In the genomic region with DNA sequence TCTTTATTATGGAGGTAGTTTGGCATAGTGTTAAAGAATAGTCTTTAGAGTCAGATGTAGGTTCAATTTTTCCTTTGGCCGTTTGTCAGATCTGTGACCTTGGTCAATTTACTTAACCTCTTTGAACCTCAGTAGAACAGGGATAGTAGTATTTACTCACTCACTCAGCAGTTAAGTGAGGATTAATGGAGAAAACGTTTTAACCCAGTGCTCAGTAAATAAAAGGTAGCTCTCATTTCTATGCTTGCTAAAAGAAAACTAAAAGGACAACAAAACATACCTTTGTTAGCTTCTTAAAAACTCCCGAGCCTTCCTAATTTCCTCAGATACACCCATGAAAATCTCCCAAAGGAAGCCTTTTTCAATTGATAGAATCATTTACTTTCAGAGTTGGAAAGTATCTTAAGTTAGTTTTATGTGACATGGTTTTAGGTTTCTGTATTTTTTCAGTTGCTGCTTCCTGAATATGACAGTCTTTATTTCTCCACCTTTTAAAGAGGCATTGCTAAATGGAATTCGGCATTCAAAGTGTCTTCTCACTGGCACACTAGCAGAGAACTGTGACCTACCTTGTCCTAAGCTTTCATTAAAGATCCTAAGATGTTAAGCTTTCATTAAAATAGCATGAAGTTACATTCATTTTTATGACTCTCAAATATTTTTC, we compare ENCODE assay signal across 13 cellular contexts. TPM values are rescaled to one million over a fixed set of nuclear protein-coding genes. Genes with fewer than 3 reads are reported as not detected.
A peak's percentile ranks its signal among the peaks of the same experiment; 100 is the strongest.
DNase-seq lines count a peak whose midpoint lies in the region; ATAC-seq and TF ChIP-seq lines count a peak whose summit lies in the region.
"Had no signal": no experiment of that assay in that cellular context is flagged by ENCODE, and none has a peak within 500 bp of the region (broad histone marks: within the 10 kb centered on the region; RNA-seq: fewer than 3 reads in every experiment).

No MANE protein-coding gene starts in this region.

- ATAC-seq in right lobe of liver (peak; percentile 81 to 91 (median 88)), upper lobe of right lung (peak; percentile 67)
- ATAC-seq in activated CD8-positive, alpha-beta T cell treated with anti-CD3 and anti-CD28 coated beads for 36 hours, result no peak
- ATAC-seq: activated CD4-positive, CD25-positive, alpha-beta regulatory T cell treated with anti-CD3 and anti-CD28 coated beads, Interleukin-2, amount 50 U/mL, for 24 hours; gastrocnemius medialis had no signal

- H3K4me1 ChIP-seq in left ventricle myocardium inferior (peaks cover 91% of the 10 kb centered on the region), right lobe of liver (peaks cover 0 to 84% (median 35%) of the 10 kb centered on the region in 4 donors), upper lobe of right lung (peaks cover 17% of the 10 kb centered on the region)

- DNase-seq in left ventricle myocardium inferior (no peak), cardiac septum (ENCODE audit: low spot score) (no peak), SK-MEL-5 (ENCODE audit: low read depth, low spot score) (peak; percentile 1), right lobe of liver (peak in 1 of 3 donors; percentile 58), upper lobe of right lung (no peak)
- no peak for DNase-seq in central memory CD4-positive, alpha-beta T cell
- DNase-seq in stimulated activated CD4-positive, alpha-beta T cell treated with anti-CD3 and anti-CD28 coated beads, Interleukin-12 subunit alpha, Interleukin-12 subunit beta, amount 100 ng/mL, for 4 hours, result no peak
- no peak for DNase-seq in activated CD8-positive, alpha-beta T cell treated with anti-CD3 and anti-CD28 coated beads for 36 hours
- DNase-seq: activated effector memory CD4-positive, alpha-beta T cell treated with Interleukin-2 at 50 U/mL for 16 hours; gastrocnemius medialis; GDM1 had no signal

- no peaks in the 10 kb centered on the region for H3K27me3 Mint-ChIP-seq in activated CD8-positive, alpha-beta T cell treated with anti-CD3 and anti-CD28 coated beads for 36 hours

- intact Hi-C loops in left ventricle myocardium inferior (cut with micrococcal nuclease), result no loop called here
- intact Hi-C loops in cardiac septum (cut with DNase I), result no loop called here
- intact Hi-C loops in right lobe of liver (cut with DNase I), result no loop called here
- intact Hi-C loops in upper lobe of right lung (cut with DNase I), result no loop called here
- intact Hi-C loops in activated CD8-positive, alpha-beta T cell treated with anti-CD3 and anti-CD28 coated beads for 36 hours (cut with micrococcal nuclease), result no loop called here

- peak overlapping the region; percentile 28 for H3K4me3 ChIP-seq in left ventricle myocardium inferior
- peak overlapping the region; percentile 6 to 37 (median 27) for H3K4me3 ChIP-seq in right lobe of liver
- no peak overlapping the region for H3K4me3 ChIP-seq in upper lobe of right lung
- H3K4me3 ChIP-seq: gastrocnemius medialis, tibial nerve had no signal

- no peak overlapping the region for H3K27ac Mint-ChIP-seq in activated CD8-positive, alpha-beta T cell treated with anti-CD3 and anti-CD28 coated beads for 36 hours

- H3K36me3 ChIP-seq in left ventricle myocardium inferior, result no peaks in the 10 kb centered on the region
- H3K36me3 ChIP-seq in right lobe of liver, result no peaks in the 10 kb centered on the region
- H3K36me3 ChIP-seq in upper lobe of right lung, result no peaks in the 10 kb centered on the region
- H3K36me3 ChIP-seq: gastrocnemius medialis, tibial nerve had no signal

- in situ Hi-C loops in SK-MEL-5 (cut with HindIII; ENCODE audit: low pct_unique_long_range_greater_than_20kb, low sequenced_read_pairs), result no loop called here

- TF ChIP-seq POLR2A in right lobe of liver (IDR thresholded peaks at IDR 0.05), result no peak

- POLR2A ChIA-PET in activated CD8-positive, alpha-beta T cell treated with anti-CD3 and anti-CD28 coated beads for 36 hours (lab: Charles Lee), result interaction anchor here (1.2 kb wide), 1 partner anchor 9 kb away, joined by 5 read pairs; no protein-coding TSS in a partner anchor

- H3K27me3 ChIP-seq in left ventricle myocardium inferior (ENCODE audit: low read depth) (no peaks in the 10 kb centered on the region), right lobe of liver (no peaks in the 10 kb centered on the region), upper lobe of right lung (no peaks in the 10 kb centered on the region)
- H3K27me3 ChIP-seq: gastrocnemius medialis, tibial nerve had no signal

- H3K36me3 Mint-ChIP-seq in activated CD8-positive, alpha-beta T cell treated with anti-CD3 and anti-CD28 coated beads for 36 hours (ENCODE audit: low read depth), result peaks cover 8% of the 10 kb centered on the region

- no peaks in the 10 kb centered on the region for H3K9me3 Mint-ChIP-seq in activated CD8-positive, alpha-beta T cell treated with anti-CD3 and anti-CD28 coated beads for 36 hours

- TF ChIP-seq CTCF in left ventricle myocardium inferior (IDR thresholded peaks at IDR 0.05; ENCODE audit: borderline replicate concordance), result no peak
- no peak for TF ChIP-seq CTCF in right lobe of liver (IDR thresholded peaks at IDR 0.05)
- no peak for TF ChIP-seq CTCF in upper lobe of right lung (IDR thresholded peaks at IDR 0.05)
- TF ChIP-seq CTCF in activated CD8-positive, alpha-beta T cell treated with anti-CD3 and anti-CD28 coated beads for 36 hours (IDR thresholded peaks at IDR 0.05), result no peak

- WGBS in right lobe of liver (ENCODE audit: insufficient coverage, low coverage, low lambda C conversion rate, missing lambda C conversion rate), result 9% methylated on average over 4 of the region's 4 CpGs

- H3K9me3 ChIP-seq in left ventricle myocardium inferior (replicated peaks), result no peaks in the 10 kb centered on the region
- no peaks in the 10 kb centered on the region for H3K9me3 ChIP-seq in right lobe of liver
- H3K9me3 ChIP-seq in upper lobe of right lung, result no peaks in the 10 kb centered on the region
- H3K9me3 ChIP-seq: gastrocnemius medialis, tibial nerve had no signal

- H3K4me1 Mint-ChIP-seq in activated CD8-positive, alpha-beta T cell treated with anti-CD3 and anti-CD28 coated beads for 36 hours (ENCODE audit: low read depth), result peaks cover 64% of the 10 kb centered on the region

- H3K4me3 Mint-ChIP-seq in activated CD8-positive, alpha-beta T cell treated with anti-CD3 and anti-CD28 coated beads for 36 hours, result no peak overlapping the region

- H3K27ac ChIP-seq in left ventricle myocardium inferior (replicated peaks) (peak overlapping the region; percentile 53), right lobe of liver (peak overlapping the region; percentile 24 to 63 (median 61)), upper lobe of right lung (no peak overlapping the region)
- H3K27ac ChIP-seq: gastrocnemius medialis, tibial nerve had no signal

- CTCF ChIA-PET in activated CD8-positive, alpha-beta T cell treated with anti-CD3 and anti-CD28 coated beads for 36 hours (lab: Charles Lee), result no interaction called here

RNA-seq across cellular contexts. Expression of a gene that starts 7.8 kb away (rescaled TPM):
- total RNA-seq in left ventricle myocardium inferior, result 76.6 TPM
- total RNA-seq in cardiac septum, result 49.4 TPM
- total RNA-seq in SK-MEL-5 (2014; rRNA removed; shearing (Covaris generic)), result 42.5 and 45.8 TPM in 2 replicates
- polyA plus RNA-seq in SK-MEL-5 (2015; cell fraction: cytosol; rRNA removed), result 23.3 and 27.4 TPM in 2 replicates
- polyA plus RNA-seq in SK-MEL-5 (2015; cell fraction: nucleus; rRNA removed), result 38.5 and 40.9 TPM in 2 replicates
- 10 to 100 TPM; 54.9 to 94.0 (median 65.6) TPM for total RNA-seq in right lobe of liver
- total RNA-seq in upper lobe of right lung, result 50.9 TPM
- total RNA-seq in activated CD8-positive, alpha-beta T cell treated with anti-CD3 and anti-CD28 coated beads for 36 hours, result 10 to 100 TPM; 31.3 to 31.9 TPM
